26 cellular contexts compared by ENCODE assay signal in the genomic region with DNA sequence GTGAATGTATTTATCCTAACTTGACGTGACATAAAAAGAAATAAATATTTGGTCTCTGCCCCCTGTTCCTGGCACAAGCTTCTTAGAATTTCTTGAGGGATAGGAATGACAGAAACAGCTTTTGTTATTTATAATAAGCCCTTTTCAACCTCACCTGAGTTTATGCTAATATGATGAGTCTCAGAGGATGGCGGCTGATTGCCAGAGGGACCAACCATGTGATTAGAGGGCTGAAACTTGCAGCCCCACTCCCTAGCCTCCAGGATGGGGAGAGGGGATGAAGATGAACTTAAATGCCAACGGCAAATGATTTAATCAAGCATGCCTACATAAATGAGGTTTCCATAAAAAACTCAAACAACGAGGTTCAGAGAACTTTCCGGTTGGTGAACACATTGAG. TPM values are rescaled to one million over a fixed set of nuclear protein-coding genes. Genes with fewer than 3 reads are reported as not detected.
DNase-seq lines count a peak whose midpoint lies in the region; ATAC-seq, FAIRE-seq and TF ChIP-seq lines count a peak whose summit lies in the region.
"Had no signal": no experiment of that assay in that cellular context is flagged by ENCODE, and none has a peak within 500 bp of the region (broad histone marks: within the 10 kb centered on the region; RNA-seq: fewer than 3 reads in every experiment).

No MANE protein-coding gene starts in this region.

- no peaks in the 10 kb centered on the region for H3K36me3 Mint-ChIP-seq in activated CD4-positive, alpha-beta T cell treated with anti-CD3 and anti-CD28 coated beads, Interleukin-2, amount 10 ng/mL, durations not matched to agents 7 days and 5 days (ENCODE audit: low read depth)
- H3K36me3 Mint-ChIP-seq: brain had no signal

- H3K23ac ChIP-seq in trophoblast cell (ENCODE audit: low read length): no peak overlapping the region

- H3K4me1 Mint-ChIP-seq in activated CD4-positive, alpha-beta T cell treated with anti-CD3 and anti-CD28 coated beads, Interleukin-2, amount 10 ng/mL, durations not matched to agents 7 days and 5 days: peaks cover 10% of the 10 kb centered on the region
- H3K4me1 Mint-ChIP-seq: brain had no signal

- H3F3A ChIP-seq in GM23248 (ENCODE audit: insufficient read depth) (peaks cover 26% of the 10 kb centered on the region), PC-3 (ENCODE audit: low read length, unreplicated experiment) (no peaks in the 10 kb centered on the region)

- no peak for ATAC-seq in PC-3
- ATAC-seq in pancreas: no peak

- H4K12ac ChIP-seq in trophoblast cell (ENCODE audit: low read depth, low read length): no peak overlapping the region

- no peak overlapping the region for H3K18ac ChIP-seq in trophoblast cell (ENCODE audit: low read length)

- BruUV-seq in PC-3 (replicated peaks; lab: Mats Ljungman, UMichigan): no TSS peak

- intact Hi-C loops in esophagus muscularis mucosa (cut with DNase I) (no loop called here), PC-3 (cut with micrococcal nuclease) (no loop called here), pancreas (cut with DNase I) (no loop called here)

- no peak overlapping the region for H3K4me2 ChIP-seq in GM23248 (ENCODE audit: unreplicated experiment)
- no peak overlapping the region for H3K4me2 ChIP-seq in trophoblast cell (ENCODE audit: low read length)
- no peak overlapping the region for H3K4me2 ChIP-seq in PC-3 (ENCODE audit: low read length)

- H2BK120ac ChIP-seq in trophoblast cell (ENCODE audit: insufficient read depth, low read length, poor library complexity): no peak overlapping the region

- TF ChIP-seq CTCF in esophagus muscularis mucosa (IDR thresholded peaks at IDR 0.05): no peak
- no peak for TF ChIP-seq CTCF in PC-3 (conservative IDR thresholded peaks at IDR 0.05; ENCODE audit: low read depth, low read length)
- TF ChIP-seq CTCF in pancreas (IDR thresholded peaks at IDR 0.05): no peak

- H4K20me1 ChIP-seq in GM23248 (ENCODE audit: insufficient read depth): no peaks in the 10 kb centered on the region
- no peaks in the 10 kb centered on the region for H4K20me1 ChIP-seq in PC-3 (ENCODE audit: low read length)

- CTCF ChIA-PET in PC-3 (lab: Charles Lee): no interaction called here
- CTCF ChIA-PET in activated CD4-positive, alpha-beta T cell treated with anti-CD3 and anti-CD28 coated beads, Interleukin-2, amount 10 ng/mL, durations not matched to agents 7 days and 5 days (lab: Charles Lee): interaction anchor here (1.2 kb wide), 1 partner anchor 100 kb away, joined by 3 read pairs; no protein-coding TSS in a partner anchor

- no peak for TF ChIP-seq POLR2A in esophagus muscularis mucosa (IDR thresholded peaks at IDR 0.05; ENCODE audit: low read depth)

- peak overlapping the region; percentile 45; the same call in 1 of the 2 replicates for H2AFZ ChIP-seq in GM23248
- H2AFZ ChIP-seq in trophoblast cell (ENCODE audit: insufficient read depth, low read length, poor library complexity): no peak overlapping the region
- H2AFZ ChIP-seq in PC-3 (ENCODE audit: low read length): no peak overlapping the region

- peak overlapping the region; percentile 74 for H2AK5ac ChIP-seq in trophoblast cell (ENCODE audit: low read length)

- no peak overlapping the region for H2BK5ac ChIP-seq in trophoblast cell (ENCODE audit: low read depth, low read length, poor library complexity)

- H3K9ac ChIP-seq in GM23248 (peak overlapping the region; percentile 22; the same call in 1 of the 2 replicates), trophoblast cell (ENCODE audit: low read length) (no peak overlapping the region), PC-3 (ENCODE audit: low read length) (no peak overlapping the region)

- H3K27me3 Mint-ChIP-seq in activated CD4-positive, alpha-beta T cell treated with anti-CD3 and anti-CD28 coated beads, Interleukin-2, amount 10 ng/mL, durations not matched to agents 7 days and 5 days: no peaks in the 10 kb centered on the region
- H3K27me3 Mint-ChIP-seq: brain, type B pancreatic cell had no signal

- no peaks in the 10 kb centered on the region for H3K9me3 Mint-ChIP-seq in activated CD4-positive, alpha-beta T cell treated with anti-CD3 and anti-CD28 coated beads, Interleukin-2, amount 10 ng/mL, durations not matched to agents 7 days and 5 days
- H3K9me3 Mint-ChIP-seq: activated CD4-positive, alpha-beta memory T cell treated with anti-CD3 and anti-CD28 coated beads, Interleukin-2, amount 10 ng/mL, durations not matched to agents 7 days and 5 days; activated T-helper 1 cell treated with anti-CD3 and anti-CD28 coated beads, Interleukin-12 subunit alpha, Interleukin-12 subunit beta, Interleukin-2, Interleukin-4 antibody, amounts not matched to agents 30 ng/mL and 10 ng/mL and 1 ng/mL, durations not matched to agents 14 hours and 24 hours and 36 hours; brain; type B pancreatic cell had no signal

- in situ Hi-C loops in GM23248 (cut with MboI): no loop called here

- H3K9me3 ChIP-seq in GM23248 (ENCODE audit: low read depth) (no peaks in the 10 kb centered on the region), SJSA1 (replicated peaks) (no peaks in the 10 kb centered on the region), esophagus muscularis mucosa (no peaks in the 10 kb centered on the region), trophoblast cell (ENCODE audit: insufficient read depth, low read depth, low read length) (no peaks in the 10 kb centered on the region), PC-3 (ENCODE audit: low read length) (no peaks in the 10 kb centered on the region), pancreas (no peaks in the 10 kb centered on the region)
- H3K9me3 ChIP-seq: BE2C, left ventricle myocardium inferior had no signal

- no peak overlapping the region for H4K91ac ChIP-seq in trophoblast cell (ENCODE audit: low read depth, low read length)

- H3K36me3 ChIP-seq in GM23248 (ENCODE audit: low read depth): no peaks in the 10 kb centered on the region
- H3K36me3 ChIP-seq in SJSA1: no peaks in the 10 kb centered on the region
- no peaks in the 10 kb centered on the region for H3K36me3 ChIP-seq in esophagus muscularis mucosa
- H3K36me3 ChIP-seq in trophoblast cell (ENCODE audit: control insufficient read depth in 1 of 2, insufficient read depth in 2 of 2, low read length in 2 of 2): no peaks in the 10 kb centered on the region
- no peaks in the 10 kb centered on the region for H3K36me3 ChIP-seq in PC-3 (ENCODE audit: low read depth, low read length)
- H3K36me3 ChIP-seq in pancreas: no peaks in the 10 kb centered on the region
- H3K36me3 ChIP-seq: BE2C, left ventricle myocardium inferior had no signal

- H3K79me2 ChIP-seq in GM23248 (ENCODE audit: insufficient read depth): no peaks in the 10 kb centered on the region
- no peaks in the 10 kb centered on the region for H3K79me2 ChIP-seq in trophoblast cell (ENCODE audit: control insufficient read depth, insufficient read depth, low read length, poor library complexity)
- no peaks in the 10 kb centered on the region for H3K79me2 ChIP-seq in PC-3 (ENCODE audit: low read length)

- FAIRE-seq in pancreas (lab: Jason Lieb, UNC): no peak

- H2BK12ac ChIP-seq in trophoblast cell (ENCODE audit: low read length): no peak overlapping the region

- TF ChIP-seq EP300 in esophagus muscularis mucosa (IDR thresholded peaks at IDR 0.05): no peak

- no peak overlapping the region for H4K8ac ChIP-seq in trophoblast cell (ENCODE audit: low read depth, low read length)

- no peak overlapping the region for H3K4me3 ChIP-seq in GM23248
- H3K4me3 ChIP-seq in SJSA1: no peak overlapping the region
- H3K4me3 ChIP-seq in esophagus muscularis mucosa: no peak overlapping the region
- no peak overlapping the region for H3K4me3 ChIP-seq in trophoblast cell (ENCODE audit: low read depth, low read length)
- H3K4me3 ChIP-seq in PC-3 (ENCODE audit: low read length): no peak overlapping the region
- H3K4me3 ChIP-seq in pancreas: no peak overlapping the region
- H3K4me3 ChIP-seq: left ventricle myocardium inferior had no signal

- peak overlapping the region; percentile 68 for H3K27ac ChIP-seq in GM23248
- peak overlapping the region; percentile 68 for H3K27ac ChIP-seq in SJSA1
- H3K27ac ChIP-seq in esophagus muscularis mucosa (replicated peaks in 1 of 4): peak overlapping the region in 3 of 4 donors; percentile 36 to 61 (median 59)
- H3K27ac ChIP-seq in trophoblast cell (ENCODE audit: low read depth, low read length): no peak overlapping the region
- no peak overlapping the region for H3K27ac ChIP-seq in PC-3 (ENCODE audit: low read length)
- no peak overlapping the region for H3K27ac ChIP-seq in pancreas
- H3K27ac ChIP-seq: left ventricle myocardium inferior had no signal

- H3K9me2 ChIP-seq in GM23248 (ENCODE audit: insufficient read depth) (no peaks in the 10 kb centered on the region), PC-3 (replicated peaks; ENCODE audit: low read length) (no peaks in the 10 kb centered on the region)

- H3K27me3 ChIP-seq in GM23248 (replicated peaks; ENCODE audit: insufficient read depth) (no peaks in the 10 kb centered on the region), SJSA1 (replicated peaks) (no peaks in the 10 kb centered on the region), esophagus muscularis mucosa (no peaks in the 10 kb centered on the region), trophoblast cell (ENCODE audit: insufficient read depth, low read length) (no peaks in the 10 kb centered on the region), PC-3 (ENCODE audit: low read length) (no peaks in the 10 kb centered on the region), pancreas (no peaks in the 10 kb centered on the region)
- H3K27me3 ChIP-seq: BE2C had no signal

- peaks cover 2% of the 10 kb centered on the region for H3K79me1 ChIP-seq in trophoblast cell (ENCODE audit: low read length)

- H3K27ac Mint-ChIP-seq in activated CD4-positive, alpha-beta T cell treated with anti-CD3 and anti-CD28 coated beads, Interleukin-2, amount 10 ng/mL, durations not matched to agents 7 days and 5 days: no peak overlapping the region
- H3K27ac Mint-ChIP-seq: activated CD4-positive, alpha-beta memory T cell treated with anti-CD3 and anti-CD28 coated beads, Interleukin-2, amount 10 ng/mL, durations not matched to agents 7 days and 5 days; activated T-helper 1 cell treated with anti-CD3 and anti-CD28 coated beads, Interleukin-12 subunit alpha, Interleukin-12 subunit beta, Interleukin-2, Interleukin-4 antibody, amounts not matched to agents 30 ng/mL and 10 ng/mL and 1 ng/mL, durations not matched to agents 14 hours and 24 hours and 36 hours; brain; type B pancreatic cell had no signal

- H3K4ac ChIP-seq in trophoblast cell (ENCODE audit: low read depth, low read length): no peak overlapping the region

- H3K4me1 ChIP-seq in GM23248 (ENCODE audit: insufficient read depth): peaks cover 10% of the 10 kb centered on the region
- H3K4me1 ChIP-seq in SJSA1 (replicated peaks): peaks cover 35% of the 10 kb centered on the region
- H3K4me1 ChIP-seq in esophagus muscularis mucosa: peaks cover 0 to 18% (median 5%) of the 10 kb centered on the region in 4 donors
- no peaks in the 10 kb centered on the region for H3K4me1 ChIP-seq in trophoblast cell (ENCODE audit: control insufficient read depth in 1 of 2, insufficient read depth in 2 of 2, low read length in 2 of 2)
- H3K4me1 ChIP-seq in PC-3 (ENCODE audit: insufficient read depth, low read length): no peaks in the 10 kb centered on the region
- H3K4me1 ChIP-seq in pancreas: peaks cover 0 to 6% (median 0%) of the 10 kb centered on the region in 3 donors
- H3K4me1 ChIP-seq: BE2C had no signal

- H3K4me3 Mint-ChIP-seq in activated CD4-positive, alpha-beta T cell treated with anti-CD3 and anti-CD28 coated beads, Interleukin-2, amount 10 ng/mL, durations not matched to agents 7 days and 5 days: no peak overlapping the region
- H3K4me3 Mint-ChIP-seq: activated CD4-positive, alpha-beta memory T cell treated with anti-CD3 and anti-CD28 coated beads, Interleukin-2, amount 10 ng/mL, durations not matched to agents 7 days and 5 days; activated T-helper 1 cell treated with anti-CD3 and anti-CD28 coated beads, Interleukin-12 subunit alpha, Interleukin-12 subunit beta, Interleukin-2, Interleukin-4 antibody, amounts not matched to agents 30 ng/mL and 10 ng/mL and 1 ng/mL, durations not matched to agents 14 hours and 24 hours and 36 hours; brain; type B pancreatic cell had no signal

- POLR2A ChIA-PET in PC-3 (lab: Charles Lee; ENCODE audit: unreplicated experiment): no interaction called here
- POLR2A ChIA-PET in activated CD4-positive, alpha-beta T cell treated with anti-CD3 and anti-CD28 coated beads, Interleukin-2, amount 10 ng/mL, durations not matched to agents 7 days and 5 days (lab: Charles Lee): interaction anchor here (0.6 kb wide), 1 partner anchor 183 kb away, joined by 3 read pairs; no protein-coding TSS in a partner anchor

- no peak overlapping the region for H3K14ac ChIP-seq in trophoblast cell (ENCODE audit: low read length)

- WGBS in GM23248 (ENCODE audit: low coverage in 1 of 2, low lambda C conversion rate in 2 of 2, missing lambda C conversion rate in 2 of 2), 2 experiments: 72 to 77% methylated on average over 5 of the region's 5 CpGs
- WGBS in esophagus muscularis mucosa: 76% methylated on average over 5 of the region's 5 CpGs
- WGBS in trophoblast cell (ENCODE audit: extremely low coverage, insufficient coverage, insufficient read length): no CpG with 5 or more reads among the region's 5 CpGs
- 61 to 65% methylated on average over 5 of the region's 5 CpGs for WGBS in pancreas, 2 donors

- no peak for DNase-seq in GM23248
- DNase-seq in SJSA1 (ENCODE audit: low read depth in 1 of 2, low spot score in 2 of 2): no peak
- no peak for DNase-seq in esophagus muscularis mucosa (ENCODE audit: extremely low spot score)
- no peak for DNase-seq in trophoblast cell
- DNase-seq in PC-3: no peak
- no peak for DNase-seq in foreskin melanocyte
- no peak for DNase-seq in pancreas
- no peak for DNase-seq in activated CD4-positive, alpha-beta T cell treated with anti-CD3 and anti-CD28 coated beads, Interleukin-2, amount 10 ng/mL, durations not matched to agents 7 days and 5 days
- DNase-seq: activated CD4-positive, alpha-beta memory T cell treated with anti-CD3 and anti-CD28 coated beads, Interleukin-2, amount 10 ng/mL, durations not matched to agents 7 days and 5 days; activated CD4-positive, alpha-beta T cell treated with anti-CD3 and anti-CD28 coated beads for 1 hour; activated CD8-positive, alpha-beta memory T cell treated with anti-CD3 and anti-CD28 coated beads, Interleukin-2, amount 50 U/mL, for 4 hours; activated naive CD4-positive, alpha-beta T cell treated with Interleukin-2 at 50 U/mL for 16 hours; cerebellar nuclear complex; DMS153; NCI-H1048; NCI-H1694; NCI-H774; stimulated activated CD4-positive, alpha-beta T cell treated with anti-CD3 and anti-CD28 coated beads, Interleukin-15, amount 100 ng/mL, for 24 hours; stimulated activated CD4-positive, alpha-beta T cell treated with anti-CD3 and anti-CD28 coated beads, Interleukin-4, amount 100 ng/mL, for 4 hours had no signal

RNA-seq across cellular contexts. Expression of a gene that starts 42.9 kb away (rescaled TPM):
- not detected in 2 replicates for total RNA-seq in GM23248 (2014; rRNA removed; shearing (Covaris generic))
- polyA plus RNA-seq in GM23248 (2016; fragmentation: Nextera tagmentation; extraction: Ambion mirVana) (0.25 TPM in 1 of 2 replicates, not detected in the other), pancreas (1 to 10 TPM; 1.1 to 2.0 TPM)
- 0.88 and 1.2 TPM in 2 replicates for total RNA-seq in SJSA1 (2014; rRNA removed; shearing (Covaris generic))
- total RNA-seq in esophagus muscularis mucosa (1 to 10 TPM in 1 of 4 donors, under 1 TPM in 2, not detected in 1; 0.26 to 1.3 (median 0.40) TPM), PC-3 (2014; rRNA removed) (not detected in 2 replicates), pancreas (1 to 10 TPM in 1 of 6 donors, under 1 TPM in 5; 0.63 to 1.8 (median 0.82) TPM)
- 0.27 and 0.33 TPM in 2 replicates for polyA plus RNA-seq in trophoblast cell (2013)
- total RNA-seq in activated CD4-positive, alpha-beta T cell treated with anti-CD3 and anti-CD28 coated beads, Interleukin-2, amount 10 ng/mL, durations not matched to agents 7 days and 5 days: not detected
- total RNA-seq: activated CD4-positive, alpha-beta memory T cell treated with anti-CD3 and anti-CD28 coated beads, Interleukin-2, amount 10 ng/mL, durations not matched to agents 7 days and 5 days; HT-29; T-helper 2 cell treated with Interferon-gamma antibody and Interleukin-4, amounts not matched to agents 100 ng/mL and 5 ng/mL, for 36 hours had no signal

RNA-seq across cellular contexts. Expression of a gene that starts 43.0 kb away (rescaled TPM):
- total RNA-seq in GM23248 (2014; rRNA removed; shearing (Covaris generic)): 10.7 and 23.3 TPM in 2 replicates
- polyA plus RNA-seq in GM23248 (2016; fragmentation: Nextera tagmentation; extraction: Ambion mirVana) (33.7 and 39.3 TPM in 2 replicates), pancreas (10 to 100 TPM in 1 of 2 donors, 1 to 10 TPM in 1; 8.5 to 26.1 TPM)
- total RNA-seq in SJSA1 (2014; rRNA removed; shearing (Covaris generic)): 33.2 and 45.8 TPM in 2 replicates
- total RNA-seq in esophagus muscularis mucosa (10 to 100 TPM; 26.4 to 61.9 (median 40.3) TPM), PC-3 (2014; rRNA removed) (6.6 and 7.7 TPM in 2 replicates), pancreas (10 to 100 TPM in 3 of 6 donors, 1 to 10 TPM in 3; 8.3 to 14.5 (median 9.8) TPM)
- polyA plus RNA-seq in trophoblast cell (2013): 10.8 and 12.0 TPM in 2 replicates
- total RNA-seq in activated CD4-positive, alpha-beta T cell treated with anti-CD3 and anti-CD28 coated beads, Interleukin-2, amount 10 ng/mL, durations not matched to agents 7 days and 5 days: 10 to 100 TPM in 1 of 2 experiments, 1 to 10 TPM in 1; 8.7 to 11.5 TPM

Comparison
In these comparisons a context has a peak if more than half of its experiments do, and no peak if none do; other contexts are left out.
1. H3K27ac ChIP-seq: peak in GM23248 (single experiment), SJSA1 (single experiment) and esophagus muscularis mucosa (3 of 4); none in trophoblast cell (single experiment), PC-3 (single experiment) and pancreas (0 of 4).